Comparison of ENCODE assay signal across 1 cellular context in the genomic region with DNA sequence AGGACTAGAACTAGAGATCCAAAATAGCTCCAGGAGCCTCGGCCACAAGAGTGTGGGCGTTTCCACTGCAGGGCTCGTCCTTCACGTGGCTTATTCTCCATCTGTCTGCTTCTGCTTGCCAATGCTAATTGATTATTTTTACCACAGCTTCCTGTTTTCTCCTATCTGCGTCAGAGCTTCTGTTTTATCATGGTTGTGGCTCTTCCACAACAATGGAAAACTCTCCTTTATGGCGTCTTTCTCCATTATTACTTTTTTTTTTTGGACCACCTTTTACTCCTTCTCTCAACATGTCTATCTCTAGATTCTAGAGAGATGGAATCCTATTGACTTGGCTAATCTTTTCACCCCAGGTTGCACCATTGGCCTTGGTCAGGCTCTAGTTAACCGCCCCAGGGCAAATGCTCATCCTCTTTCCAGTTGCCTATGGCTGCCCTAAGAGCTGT.
TF ChIP-seq lines count a peak whose summit lies in the region.

No MANE protein-coding gene starts in this region.

TF ChIP-seq in K562, 482 proteins besides CTCF, POLR2A, EP300 and RAD21 (continued from another document and continues in another):
- TF ChIP-seq, protein P1, sequence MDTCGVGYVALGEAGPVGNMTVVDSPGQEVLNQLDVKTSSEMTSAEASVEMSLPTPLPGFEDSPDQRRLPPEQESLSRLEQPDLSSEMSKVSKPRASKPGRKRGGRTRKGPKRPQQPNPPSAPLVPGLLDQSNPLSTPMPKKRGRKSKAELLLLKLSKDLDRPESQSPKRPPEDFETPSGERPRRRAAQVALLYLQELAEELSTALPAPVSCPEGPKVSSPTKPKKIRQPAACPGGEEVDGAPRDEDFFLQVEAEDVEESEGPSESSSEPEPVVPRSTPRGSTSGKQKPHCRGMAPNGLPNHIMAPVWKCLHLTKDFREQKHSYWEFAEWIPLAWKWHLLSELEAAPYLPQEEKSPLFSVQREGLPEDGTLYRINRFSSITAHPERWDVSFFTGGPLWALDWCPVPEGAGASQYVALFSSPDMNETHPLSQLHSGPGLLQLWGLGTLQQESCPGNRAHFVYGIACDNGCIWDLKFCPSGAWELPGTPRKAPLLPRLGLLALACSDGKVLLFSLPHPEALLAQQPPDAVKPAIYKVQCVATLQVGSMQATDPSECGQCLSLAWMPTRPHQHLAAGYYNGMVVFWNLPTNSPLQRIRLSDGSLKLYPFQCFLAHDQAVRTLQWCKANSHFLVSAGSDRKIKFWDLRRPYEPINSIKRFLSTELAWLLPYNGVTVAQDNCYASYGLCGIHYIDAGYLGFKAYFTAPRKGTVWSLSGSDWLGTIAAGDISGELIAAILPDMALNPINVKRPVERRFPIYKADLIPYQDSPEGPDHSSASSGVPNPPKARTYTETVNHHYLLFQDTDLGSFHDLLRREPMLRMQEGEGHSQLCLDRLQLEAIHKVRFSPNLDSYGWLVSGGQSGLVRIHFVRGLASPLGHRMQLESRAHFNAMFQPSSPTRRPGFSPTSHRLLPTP (IDR thresholded peaks at IDR 0.05; ENCODE audit: borderline replicate concordance, extremely low read depth, insufficient read length): no peak
- TF ChIP-seq, protein P2, sequence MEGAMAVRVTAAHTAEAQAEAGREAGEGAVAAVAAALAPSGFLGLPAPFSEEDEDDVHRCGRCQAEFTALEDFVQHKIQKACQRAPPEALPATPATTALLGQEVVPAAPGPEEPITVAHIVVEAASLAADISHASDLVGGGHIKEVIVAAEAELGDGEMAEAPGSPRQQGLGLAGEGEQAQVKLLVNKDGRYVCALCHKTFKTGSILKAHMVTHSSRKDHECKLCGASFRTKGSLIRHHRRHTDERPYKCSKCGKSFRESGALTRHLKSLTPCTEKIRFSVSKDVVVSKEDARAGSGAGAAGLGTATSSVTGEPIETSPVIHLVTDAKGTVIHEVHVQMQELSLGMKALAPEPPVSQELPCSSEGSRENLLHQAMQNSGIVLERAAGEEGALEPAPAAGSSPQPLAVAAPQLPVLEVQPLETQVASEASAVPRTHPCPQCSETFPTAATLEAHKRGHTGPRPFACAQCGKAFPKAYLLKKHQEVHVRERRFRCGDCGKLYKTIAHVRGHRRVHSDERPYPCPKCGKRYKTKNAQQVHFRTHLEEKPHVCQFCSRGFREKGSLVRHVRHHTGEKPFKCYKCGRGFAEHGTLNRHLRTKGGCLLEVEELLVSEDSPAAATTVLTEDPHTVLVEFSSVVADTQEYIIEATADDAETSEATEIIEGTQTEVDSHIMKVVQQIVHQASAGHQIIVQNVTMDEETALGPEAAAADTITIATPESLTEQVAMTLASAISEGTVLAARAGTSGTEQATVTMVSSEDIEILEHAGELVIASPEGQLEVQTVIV (CRISPR knock-in tag; IDR thresholded peaks at IDR 0.05; ENCODE audit: borderline replicate concordance): no peak
- TF ChIP-seq YBX1 (IDR thresholded peaks at IDR 0.05): no peak
- peak; percentile 78 for TF ChIP-seq MEF2D (tag; conservative IDR thresholded peaks at IDR 0.05; ENCODE audit: low read depth)
- TF ChIP-seq C11orf30 (IDR thresholded peaks at IDR 0.05; ENCODE audit: low read depth): no peak
- TF ChIP-seq KLF1 (tag; IDR thresholded peaks at IDR 0.05): no peak
- no peak for TF ChIP-seq STAT5B (CRISPR knock-in tag; IDR thresholded peaks at IDR 0.05)
- no peak for TF ChIP-seq GTF2F1 (IDR thresholded peaks at IDR 0.05; ENCODE audit: low read depth, low read length)
- no peak for TF ChIP-seq HDAC8 (tag; IDR thresholded peaks at IDR 0.05)
- TF ChIP-seq ETS2 (tag; IDR thresholded peaks at IDR 0.05; ENCODE audit: borderline replicate concordance, poor library complexity, severe bottlenecking): no peak
- no peak for TF ChIP-seq MTA1 (IDR thresholded peaks at IDR 0.05; ENCODE audit: borderline replicate concordance)
- TF ChIP-seq, protein P3, sequence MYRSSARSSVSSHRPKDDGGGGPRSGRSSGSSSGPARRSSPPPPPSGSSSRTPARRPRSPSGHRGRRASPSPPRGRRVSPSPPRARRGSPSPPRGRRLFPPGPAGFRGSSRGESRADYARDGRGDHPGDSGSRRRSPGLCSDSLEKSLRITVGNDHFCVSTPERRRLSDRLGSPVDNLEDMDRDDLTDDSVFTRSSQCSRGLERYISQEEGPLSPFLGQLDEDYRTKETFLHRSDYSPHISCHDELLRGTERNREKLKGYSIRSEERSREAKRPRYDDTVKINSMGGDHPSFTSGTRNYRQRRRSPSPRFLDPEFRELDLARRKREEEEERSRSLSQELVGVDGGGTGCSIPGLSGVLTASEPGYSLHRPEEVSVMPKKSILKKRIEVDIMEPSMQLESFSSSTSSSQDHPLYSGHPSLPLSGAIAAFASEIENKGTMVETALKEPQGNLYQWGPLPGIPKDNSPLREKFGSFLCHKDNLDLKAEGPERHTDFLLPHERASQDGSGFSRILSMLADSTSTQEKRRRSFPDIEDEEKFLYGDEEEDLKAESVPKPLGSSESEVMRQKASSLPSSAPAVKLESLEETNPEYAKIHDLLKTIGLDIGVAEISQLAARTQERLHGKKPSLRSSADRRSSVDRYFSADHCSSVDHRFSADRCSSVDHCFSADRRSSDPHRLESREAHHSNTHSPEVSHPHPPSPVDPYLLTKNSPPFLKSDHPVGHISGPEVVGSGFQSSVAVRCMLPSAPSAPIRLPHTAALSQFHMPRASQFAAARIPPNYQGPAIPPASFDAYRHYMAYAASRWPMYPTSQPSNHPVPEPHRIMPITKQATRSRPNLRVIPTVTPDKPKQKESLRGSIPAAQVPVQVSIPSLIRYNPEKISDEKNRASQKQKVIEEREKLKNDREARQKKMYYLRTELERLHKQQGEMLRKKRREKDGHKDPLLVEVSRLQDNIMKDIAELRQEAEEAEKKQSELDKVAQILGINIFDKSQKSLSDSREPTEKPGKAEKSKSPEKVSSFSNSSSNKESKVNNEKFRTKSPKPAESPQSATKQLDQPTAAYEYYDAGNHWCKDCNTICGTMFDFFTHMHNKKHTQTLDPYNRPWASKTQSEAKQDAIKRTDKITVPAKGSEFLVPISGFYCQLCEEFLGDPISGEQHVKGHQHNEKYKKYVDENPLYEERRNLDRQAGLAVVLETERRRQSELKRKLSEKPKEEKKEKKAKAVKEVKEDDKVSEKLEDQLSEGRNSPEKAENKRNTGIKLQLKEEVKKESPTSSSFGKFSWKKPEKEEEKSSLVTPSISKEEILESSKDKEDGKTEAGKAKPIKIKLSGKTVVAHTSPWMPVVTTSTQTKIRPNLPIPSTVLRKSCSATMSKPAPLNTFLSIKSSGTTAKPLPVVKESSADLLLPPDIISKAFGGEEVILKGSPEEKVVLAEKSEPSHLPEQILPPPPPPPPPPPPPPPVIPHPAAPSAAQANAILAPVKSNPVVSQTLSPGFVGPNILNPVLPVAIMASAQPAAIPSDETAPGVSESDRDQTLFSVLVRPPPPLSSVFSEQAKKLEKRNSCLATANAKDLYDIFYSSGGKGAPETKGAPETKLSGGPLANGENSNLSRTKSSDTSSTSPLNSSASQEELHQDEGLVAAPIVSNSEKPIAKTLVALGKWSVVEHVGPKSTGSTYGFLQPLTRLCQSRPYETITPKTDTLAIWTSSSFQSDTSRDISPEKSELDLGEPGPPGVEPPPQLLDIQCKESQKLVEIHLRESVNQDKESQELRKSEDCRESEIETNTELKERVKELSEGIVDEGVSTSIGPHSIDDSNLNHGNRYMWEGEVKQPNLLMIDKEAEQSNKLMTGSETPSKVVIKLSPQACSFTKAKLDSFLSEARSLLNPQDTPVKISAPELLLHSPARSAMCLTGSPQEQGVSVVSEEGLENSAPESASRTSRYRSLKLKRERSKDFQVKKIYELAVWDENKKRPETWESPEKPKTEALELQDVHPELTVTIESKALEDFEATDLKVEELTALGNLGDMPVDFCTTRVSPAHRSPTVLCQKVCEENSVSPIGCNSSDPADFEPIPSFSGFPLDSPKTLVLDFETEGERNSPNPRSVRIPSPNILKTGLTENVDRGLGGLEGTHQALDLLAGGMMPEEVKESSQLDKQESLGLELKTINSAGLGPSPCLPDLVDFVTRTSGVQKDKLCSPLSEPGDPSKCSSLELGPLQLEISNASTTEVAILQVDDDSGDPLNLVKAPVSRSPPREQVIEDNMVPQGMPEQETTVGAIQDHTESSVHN (IDR thresholded peaks at IDR 0.05; ENCODE audit: borderline replicate concordance in 1 of 2, low read depth in 1 of 2): no peak
- TF ChIP-seq POLR2G (IDR thresholded peaks at IDR 0.05; ENCODE audit: low read depth, low read length): no peak
- TF ChIP-seq, protein P4, sequence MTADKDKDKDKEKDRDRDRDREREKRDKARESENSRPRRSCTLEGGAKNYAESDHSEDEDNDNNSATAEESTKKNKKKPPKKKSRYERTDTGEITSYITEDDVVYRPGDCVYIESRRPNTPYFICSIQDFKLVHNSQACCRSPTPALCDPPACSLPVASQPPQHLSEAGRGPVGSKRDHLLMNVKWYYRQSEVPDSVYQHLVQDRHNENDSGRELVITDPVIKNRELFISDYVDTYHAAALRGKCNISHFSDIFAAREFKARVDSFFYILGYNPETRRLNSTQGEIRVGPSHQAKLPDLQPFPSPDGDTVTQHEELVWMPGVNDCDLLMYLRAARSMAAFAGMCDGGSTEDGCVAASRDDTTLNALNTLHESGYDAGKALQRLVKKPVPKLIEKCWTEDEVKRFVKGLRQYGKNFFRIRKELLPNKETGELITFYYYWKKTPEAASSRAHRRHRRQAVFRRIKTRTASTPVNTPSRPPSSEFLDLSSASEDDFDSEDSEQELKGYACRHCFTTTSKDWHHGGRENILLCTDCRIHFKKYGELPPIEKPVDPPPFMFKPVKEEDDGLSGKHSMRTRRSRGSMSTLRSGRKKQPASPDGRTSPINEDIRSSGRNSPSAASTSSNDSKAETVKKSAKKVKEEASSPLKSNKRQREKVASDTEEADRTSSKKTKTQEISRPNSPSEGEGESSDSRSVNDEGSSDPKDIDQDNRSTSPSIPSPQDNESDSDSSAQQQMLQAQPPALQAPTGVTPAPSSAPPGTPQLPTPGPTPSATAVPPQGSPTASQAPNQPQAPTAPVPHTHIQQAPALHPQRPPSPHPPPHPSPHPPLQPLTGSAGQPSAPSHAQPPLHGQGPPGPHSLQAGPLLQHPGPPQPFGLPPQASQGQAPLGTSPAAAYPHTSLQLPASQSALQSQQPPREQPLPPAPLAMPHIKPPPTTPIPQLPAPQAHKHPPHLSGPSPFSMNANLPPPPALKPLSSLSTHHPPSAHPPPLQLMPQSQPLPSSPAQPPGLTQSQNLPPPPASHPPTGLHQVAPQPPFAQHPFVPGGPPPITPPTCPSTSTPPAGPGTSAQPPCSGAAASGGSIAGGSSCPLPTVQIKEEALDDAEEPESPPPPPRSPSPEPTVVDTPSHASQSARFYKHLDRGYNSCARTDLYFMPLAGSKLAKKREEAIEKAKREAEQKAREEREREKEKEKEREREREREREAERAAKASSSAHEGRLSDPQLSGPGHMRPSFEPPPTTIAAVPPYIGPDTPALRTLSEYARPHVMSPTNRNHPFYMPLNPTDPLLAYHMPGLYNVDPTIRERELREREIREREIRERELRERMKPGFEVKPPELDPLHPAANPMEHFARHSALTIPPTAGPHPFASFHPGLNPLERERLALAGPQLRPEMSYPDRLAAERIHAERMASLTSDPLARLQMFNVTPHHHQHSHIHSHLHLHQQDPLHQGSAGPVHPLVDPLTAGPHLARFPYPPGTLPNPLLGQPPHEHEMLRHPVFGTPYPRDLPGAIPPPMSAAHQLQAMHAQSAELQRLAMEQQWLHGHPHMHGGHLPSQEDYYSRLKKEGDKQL (CRISPR knock-in tag; IDR thresholded peaks at IDR 0.05; ENCODE audit: borderline replicate concordance): 0 out of 2 replicates have a peak, but pooled peaks have one; percentile 36
- TF ChIP-seq TAF7 (tag; IDR thresholded peaks at IDR 0.05): no peak
- TF ChIP-seq NR3C1 (CRISPR knock-in tag; IDR thresholded peaks at IDR 0.05): no peak
- no peak for TF ChIP-seq HIVEP1 (CRISPR knock-in tag; IDR thresholded peaks at IDR 0.05)
- TF ChIP-seq TAL1 (IDR thresholded peaks at IDR 0.05): peak; percentile 71
- no peak for TF ChIP-seq PRPF4 (IDR thresholded peaks at IDR 0.05; ENCODE audit: insufficient read depth, low read depth, low read length, poor library complexity, severe bottlenecking)
- no peak for TF ChIP-seq THRAP3 (IDR thresholded peaks at IDR 0.05; ENCODE audit: borderline replicate concordance)
- TF ChIP-seq NR2F6 (CRISPR knock-in tag; IDR thresholded peaks at IDR 0.05): no peak
- no peak for TF ChIP-seq SMC3 (conservative IDR thresholded peaks at IDR 0.05; ENCODE audit: insufficient read depth, low read depth, low read length)
- TF ChIP-seq, protein P5, sequence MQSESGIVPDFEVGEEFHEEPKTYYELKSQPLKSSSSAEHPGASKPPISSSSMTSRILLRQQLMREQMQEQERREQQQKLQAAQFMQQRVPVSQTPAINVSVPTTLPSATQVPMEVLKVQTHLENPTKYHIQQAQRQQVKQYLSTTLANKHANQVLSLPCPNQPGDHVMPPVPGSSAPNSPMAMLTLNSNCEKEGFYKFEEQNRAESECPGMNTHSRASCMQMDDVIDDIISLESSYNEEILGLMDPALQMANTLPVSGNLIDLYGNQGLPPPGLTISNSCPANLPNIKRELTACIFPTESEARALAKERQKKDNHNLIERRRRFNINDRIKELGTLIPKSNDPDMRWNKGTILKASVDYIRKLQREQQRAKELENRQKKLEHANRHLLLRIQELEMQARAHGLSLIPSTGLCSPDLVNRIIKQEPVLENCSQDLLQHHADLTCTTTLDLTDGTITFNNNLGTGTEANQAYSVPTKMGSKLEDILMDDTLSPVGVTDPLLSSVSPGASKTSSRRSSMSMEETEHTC (IDR thresholded peaks at IDR 0.05): peak; percentile 66; the same call in 1 of the 2 replicates
- TF ChIP-seq ZNF12 (CRISPR knock-in tag; IDR thresholded peaks at IDR 0.05): no peak
- TF ChIP-seq TEAD4 (IDR thresholded peaks at IDR 0.05; ENCODE audit: low read length): peak; percentile 85; the same call in 1 of the 2 replicates
- no peak for TF ChIP-seq TEAD4 (CRISPR knock-in tag; IDR thresholded peaks at IDR 0.05; ENCODE audit: borderline replicate concordance)
- no peak for TF ChIP-seq ZNF778 (CRISPR knock-in tag; IDR thresholded peaks at IDR 0.05)
- TF ChIP-seq HCFC1 (IDR thresholded peaks at IDR 0.05; ENCODE audit: low read depth, low read length): no peak
- TF ChIP-seq ARID2 (IDR thresholded peaks at IDR 0.05): no peak
- TF ChIP-seq BHLHE40 (IDR thresholded peaks at IDR 0.05; ENCODE audit: low read length): peak; percentile 78; the same call in 1 of the 2 replicates
- TF ChIP-seq L3MBTL2 (IDR thresholded peaks at IDR 0.05): peak; percentile 22; the same call in 1 of the 2 replicates
- TF ChIP-seq SAFB (IDR thresholded peaks at IDR 0.05; ENCODE audit: borderline replicate concordance, low read depth, low read length): no peak
- TF ChIP-seq, protein P6, sequence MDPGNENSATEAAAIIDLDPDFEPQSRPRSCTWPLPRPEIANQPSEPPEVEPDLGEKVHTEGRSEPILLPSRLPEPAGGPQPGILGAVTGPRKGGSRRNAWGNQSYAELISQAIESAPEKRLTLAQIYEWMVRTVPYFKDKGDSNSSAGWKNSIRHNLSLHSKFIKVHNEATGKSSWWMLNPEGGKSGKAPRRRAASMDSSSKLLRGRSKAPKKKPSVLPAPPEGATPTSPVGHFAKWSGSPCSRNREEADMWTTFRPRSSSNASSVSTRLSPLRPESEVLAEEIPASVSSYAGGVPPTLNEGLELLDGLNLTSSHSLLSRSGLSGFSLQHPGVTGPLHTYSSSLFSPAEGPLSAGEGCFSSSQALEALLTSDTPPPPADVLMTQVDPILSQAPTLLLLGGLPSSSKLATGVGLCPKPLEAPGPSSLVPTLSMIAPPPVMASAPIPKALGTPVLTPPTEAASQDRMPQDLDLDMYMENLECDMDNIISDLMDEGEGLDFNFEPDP (CRISPR knock-in tag; IDR thresholded peaks at IDR 0.05): no peak
